Comparison of ENCODE assay signal across 2 cellular contexts in the genomic region with DNA sequence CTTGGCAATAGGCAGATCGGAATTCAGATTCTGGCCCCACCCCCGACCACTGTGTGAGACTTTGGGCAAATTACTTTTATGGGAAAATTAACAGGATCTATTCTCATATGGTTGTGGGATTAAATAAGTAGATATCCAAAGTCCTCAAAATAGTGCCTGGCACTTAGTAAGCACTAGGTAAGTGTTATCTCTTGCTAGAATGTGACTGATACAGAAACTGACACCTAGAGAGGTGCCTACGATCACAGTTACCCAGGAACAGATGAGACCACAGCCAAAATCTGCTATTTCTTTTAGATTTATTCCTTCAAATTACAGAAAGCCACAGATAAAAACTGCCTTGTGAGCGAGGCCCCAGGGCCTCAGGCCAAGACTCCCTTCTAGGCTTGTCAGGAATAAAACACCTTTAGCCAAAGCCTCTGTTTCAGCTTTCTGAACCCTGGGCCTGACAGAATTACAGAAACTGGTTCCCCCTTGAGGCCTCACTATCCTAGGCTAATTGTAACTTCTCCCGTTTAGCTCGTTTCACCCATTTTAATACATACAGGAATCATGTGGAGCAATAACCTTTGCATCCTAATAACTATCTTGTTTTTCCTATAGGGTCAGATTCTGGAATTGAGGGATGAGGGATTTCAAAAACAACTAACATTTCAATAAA.
TF ChIP-seq lines count a peak whose summit lies in the region.

No MANE protein-coding gene starts in this region.

TF ChIP-seq in H1, 55 proteins besides CTCF, POLR2A, EP300 and RAD21:
- no peak for TF ChIP-seq SRF (IDR thresholded peaks at IDR 0.05; ENCODE audit: low read depth, low read length)
- TF ChIP-seq KDM1A (IDR thresholded peaks at IDR 0.05; ENCODE audit: borderline replicate concordance, low read length): no peak
- TF ChIP-seq, protein P1, sequence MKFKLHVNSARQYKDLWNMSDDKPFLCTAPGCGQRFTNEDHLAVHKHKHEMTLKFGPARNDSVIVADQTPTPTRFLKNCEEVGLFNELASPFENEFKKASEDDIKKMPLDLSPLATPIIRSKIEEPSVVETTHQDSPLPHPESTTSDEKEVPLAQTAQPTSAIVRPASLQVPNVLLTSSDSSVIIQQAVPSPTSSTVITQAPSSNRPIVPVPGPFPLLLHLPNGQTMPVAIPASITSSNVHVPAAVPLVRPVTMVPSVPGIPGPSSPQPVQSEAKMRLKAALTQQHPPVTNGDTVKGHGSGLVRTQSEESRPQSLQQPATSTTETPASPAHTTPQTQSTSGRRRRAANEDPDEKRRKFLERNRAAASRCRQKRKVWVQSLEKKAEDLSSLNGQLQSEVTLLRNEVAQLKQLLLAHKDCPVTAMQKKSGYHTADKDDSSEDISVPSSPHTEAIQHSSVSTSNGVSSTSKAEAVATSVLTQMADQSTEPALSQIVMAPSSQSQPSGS (IDR thresholded peaks at IDR 0.05; ENCODE audit: low read length): no peak
- no peak for TF ChIP-seq SIN3A (conservative IDR thresholded peaks at IDR 0.05 in 1 of 2, IDR thresholded peaks at IDR 0.05 in 1 of 2; ENCODE audit: low read depth in 1 of 2, low read length in 2 of 2)
- TF ChIP-seq TAF7 (optimal IDR thresholded peaks at IDR 0.05; ENCODE audit: borderline replicate concordance, low read depth, low read length): no peak
- TF ChIP-seq SIX5 (IDR thresholded peaks at IDR 0.05; ENCODE audit: low read depth, low read length): no peak
- TF ChIP-seq USF2 (IDR thresholded peaks at IDR 0.05; ENCODE audit: low read length): no peak
- TF ChIP-seq KDM4A (IDR thresholded peaks at IDR 0.05; ENCODE audit: low read depth, low read length, severe bottlenecking): no peak
- no peak for TF ChIP-seq GTF2F1 (IDR thresholded peaks at IDR 0.05; ENCODE audit: borderline replicate concordance, low read depth, low read length)
- TF ChIP-seq CREB1 (IDR thresholded peaks at IDR 0.05): no peak
- TF ChIP-seq JUN (IDR thresholded peaks at IDR 0.05; ENCODE audit: low read depth, low read length): no peak
- no peak for TF ChIP-seq PHF8 (conservative IDR thresholded peaks at IDR 0.05; ENCODE audit: low read depth, low read length)
TF ChIP-seq in H1: peak in this region for 0.

TF ChIP-seq in GM12891, 5 proteins besides CTCF, POLR2A, EP300 and RAD21:
- TF ChIP-seq POU2F2 (IDR thresholded peaks at IDR 0.05; ENCODE audit: low read depth, low read length): no peak
- no peak for TF ChIP-seq SPI1 (IDR thresholded peaks at IDR 0.05; ENCODE audit: low read depth, low read length)
- no peak for TF ChIP-seq TAF1 (IDR thresholded peaks at IDR 0.05; ENCODE audit: low read depth, low read length)
